ENCODE assay signal across 16 cellular contexts in the genomic region with DNA sequence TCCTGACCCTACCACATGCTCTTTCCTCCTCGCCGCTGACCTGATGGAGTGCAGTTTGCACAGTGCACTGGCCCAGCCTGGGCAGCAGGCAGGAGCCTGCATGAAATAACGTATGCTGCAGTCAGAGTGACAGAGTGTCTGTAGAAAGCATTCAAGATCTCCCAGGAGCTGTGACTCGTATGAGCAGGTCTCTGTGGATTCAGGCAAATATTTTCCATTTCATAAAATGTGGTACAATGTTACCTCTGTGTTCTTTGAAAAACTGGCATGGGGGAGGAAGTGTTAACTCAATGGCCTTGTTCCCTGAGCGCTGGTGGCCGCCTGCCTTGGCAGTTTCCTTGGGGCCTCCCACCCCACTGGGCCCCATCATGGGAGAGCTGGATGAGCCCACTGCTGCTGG.
DNase-seq lines count a peak whose midpoint lies in the region; ATAC-seq and TF ChIP-seq lines count a peak whose summit lies in the region.
"Had no signal": no experiment of that assay in that cellular context is flagged by ENCODE, and none has a peak within 500 bp of the region (broad histone marks: within the 10 kb centered on the region; RNA-seq: fewer than 3 reads in every experiment).

No MANE protein-coding gene starts in this region.

- H3K36me3 ChIP-seq in IMR-90 (ENCODE audit: control insufficient read depth, insufficient read depth, low read length), result no peaks in the 10 kb centered on the region
- H3K36me3 ChIP-seq in esophagus muscularis mucosa, result no peaks in the 10 kb centered on the region
- no peaks in the 10 kb centered on the region for H3K36me3 ChIP-seq in osteoblast (ENCODE audit: insufficient read depth, low read length)
- H3K36me3 ChIP-seq in SJCRH30, result no peaks in the 10 kb centered on the region
- H3K36me3 ChIP-seq in mucosa of descending colon (ENCODE audit: low read depth), result no peaks in the 10 kb centered on the region

- no peak overlapping the region for H2AK9ac ChIP-seq in IMR-90 (replicated peaks; ENCODE audit: low read depth, low read length, poor library complexity)

- no peak overlapping the region for H2AK5ac ChIP-seq in IMR-90 (ENCODE audit: low read depth, low read length)

- H3K23ac ChIP-seq in IMR-90 (ENCODE audit: low read depth, low read length), result no peak overlapping the region

- H4K91ac ChIP-seq in IMR-90 (ENCODE audit: insufficient read depth, low read depth, low read length), result no peak overlapping the region

- no peak overlapping the region for H2BK5ac ChIP-seq in IMR-90 (ENCODE audit: low read depth, low read length, poor library complexity, severe bottlenecking)

- no peaks in the 10 kb centered on the region; the same call in 1 of the 2 replicates for H3K9me1 ChIP-seq in IMR-90 (ENCODE audit: insufficient read depth, low read length)

- no peak overlapping the region for H3K4ac ChIP-seq in IMR-90 (ENCODE audit: low read depth, low read length)

- intact Hi-C loops in IMR-90 (cut with micrococcal nuclease) (no loop called here), esophagus muscularis mucosa (cut with DNase I) (no loop called here), mucosa of descending colon (cut with DNase I, micrococcal nuclease) (no loop called here)

- WGBS in IMR-90 (ENCODE audit: extremely low coverage in 2 of 2, insufficient read length in 1 of 2), 2 experiments, result no CpG with 5 or more reads among the region's 6 CpGs
- WGBS in esophagus muscularis mucosa, result 76% methylated on average over 5 of the region's 6 CpGs

- H2BK20ac ChIP-seq in IMR-90 (ENCODE audit: low read depth, low read length), result no peak overlapping the region

- DNase-seq in COLO829 (ENCODE audit: low spot score) (peak; percentile 6), IMR-90 (peak; percentile 14), esophagus muscularis mucosa (ENCODE audit: extremely low spot score) (peak; percentile 75), osteoblast (ENCODE audit: insufficient read length, low spot score, missing footprints) (peak; percentile 74), AG08396 (ENCODE audit: low spot score) (no peak), SJCRH30 (no peak), mucosa of descending colon (no peak)
- DNase-seq: ACHN; CD4-positive, alpha-beta memory T cell; DMS79; NCI-H187; NCI-H345 had no signal

- POLR2A ChIA-PET in IMR-90 (lab: Charles Lee; ENCODE audit: unreplicated experiment), result no interaction called here

- H3K18ac ChIP-seq in IMR-90 (ENCODE audit: low read depth, low read length), result no peak overlapping the region

- no peak overlapping the region for H3K56ac ChIP-seq in IMR-90 (ENCODE audit: extremely low read depth, insufficient read depth, low read length)

- no peak for TF ChIP-seq RAD21 in IMR-90 (IDR thresholded peaks at IDR 0.05; ENCODE audit: low read length)

- no peaks in the 10 kb centered on the region for H3K79me2 ChIP-seq in osteoblast (ENCODE audit: insufficient read depth, low read length)

- H3K14ac ChIP-seq in IMR-90 (replicated peaks; ENCODE audit: low read depth, low read length), result no peak overlapping the region

- CTCF ChIA-PET in IMR-90 (lab: Yijun Ruan, JAX), result no interaction called here

- ATAC-seq in IMR-90 (ENCODE audit: low read depth) (no peak; the same call in 1 of the 2 replicates), mucosa of descending colon (no peak)
- ATAC-seq: GM12878, GM23338 had no signal

- H2AFZ ChIP-seq in IMR-90 (replicated peaks; ENCODE audit: low read length, poor library complexity), result peak overlapping the region; percentile 45
- no peak overlapping the region for H2AFZ ChIP-seq in osteoblast (ENCODE audit: low read length)
- H2AFZ ChIP-seq: GM23338 had no signal

- TF ChIP-seq POLR2A in IMR-90 (IDR thresholded peaks at IDR 0.05; ENCODE audit: low read depth, low read length) (no peak), esophagus muscularis mucosa (IDR thresholded peaks at IDR 0.05; ENCODE audit: low read depth) (no peak)

- no peak overlapping the region for H3K4me3 ChIP-seq in IMR-90 (ENCODE audit: insufficient read depth, low read depth, low read length)
- H3K4me3 ChIP-seq in esophagus muscularis mucosa, result no peak overlapping the region
- no peak overlapping the region for H3K4me3 ChIP-seq in osteoblast (ENCODE audit: insufficient read depth, low read length)
- H3K4me3 ChIP-seq in SJCRH30, result no peak overlapping the region
- H3K4me3 ChIP-seq in mucosa of descending colon, result no peak overlapping the region
- H3K4me3 ChIP-seq: GM12878, GM23338 had no signal

- TF ChIP-seq CTCF in IMR-90 (conservative IDR thresholded peaks at IDR 0.05; ENCODE audit: low read depth, low read length) (no peak), esophagus muscularis mucosa (IDR thresholded peaks at IDR 0.05) (no peak), osteoblast (IDR thresholded peaks at IDR 0.05; ENCODE audit: extremely low read depth, low read depth, low read length) (no peak), mucosa of descending colon (IDR thresholded peaks at IDR 0.05) (no peak)

- H3K27me3 ChIP-seq in IMR-90 (ENCODE audit: control insufficient read depth, insufficient read depth, low read length) (peaks cover 20% of the 10 kb centered on the region), esophagus muscularis mucosa (no peaks in the 10 kb centered on the region), osteoblast (ENCODE audit: insufficient read depth, low read length) (peaks cover 21% of the 10 kb centered on the region), SJCRH30 (no peaks in the 10 kb centered on the region)

- no peaks in the 10 kb centered on the region for H3K79me1 ChIP-seq in IMR-90 (ENCODE audit: low read depth in 1 of 2, low read length in 2 of 2)

- H4K5ac ChIP-seq in IMR-90 (ENCODE audit: low read depth, low read length), result no peak overlapping the region

- in situ Hi-C loops in IMR-90 (cut with MboI; ENCODE audit: low sequenced_read_pairs), result no loop called here

- no peak overlapping the region for H2BK15ac ChIP-seq in IMR-90 (ENCODE audit: low read depth, low read length)

- BruUV-seq in IMR-90 (replicated peaks; lab: Mats Ljungman, UMichigan), result no TSS peak

- no peak overlapping the region for H3K4me2 ChIP-seq in IMR-90 (ENCODE audit: low read depth, low read length)
- no peak overlapping the region for H3K4me2 ChIP-seq in osteoblast (ENCODE audit: insufficient read depth, low read length)
- H3K4me2 ChIP-seq: GM23338 had no signal

- H4K20me1 ChIP-seq in IMR-90 (ENCODE audit: insufficient read depth, low read length) (no peaks in the 10 kb centered on the region), osteoblast (ENCODE audit: insufficient read depth, low read length) (no peaks in the 10 kb centered on the region)

- dilution Hi-C loops in IMR-90 (cut with HindIII; ENCODE audit: low sequenced_read_pairs, unreplicated experiment), result no loop called here

- peaks cover 2% of the 10 kb centered on the region; the same call in 1 of the 2 replicates for H3K4me1 ChIP-seq in IMR-90 (ENCODE audit: control insufficient read depth, insufficient read depth, low read length)
- peaks cover 0 to 28% (median 24%) of the 10 kb centered on the region in 4 donors for H3K4me1 ChIP-seq in esophagus muscularis mucosa
- no peaks in the 10 kb centered on the region for H3K4me1 ChIP-seq in osteoblast (ENCODE audit: insufficient read depth, low read length)
- no peaks in the 10 kb centered on the region for H3K4me1 ChIP-seq in SJCRH30
- H3K4me1 ChIP-seq in mucosa of descending colon (ENCODE audit: low read depth), result no peaks in the 10 kb centered on the region

- H4K8ac ChIP-seq in IMR-90 (ENCODE audit: low read depth in 2 of 2, low read length in 2 of 2), result no peak overlapping the region

- no peak overlapping the region for H3K9ac ChIP-seq in IMR-90 (ENCODE audit: low read depth, low read length)

- no peak overlapping the region for H2BK120ac ChIP-seq in IMR-90 (ENCODE audit: low read depth, low read length)

- H3K9me3 ChIP-seq in IMR-90 (ENCODE audit: control insufficient read depth, insufficient read depth, low read length), result no peaks in the 10 kb centered on the region
- H3K9me3 ChIP-seq in esophagus muscularis mucosa, result no peaks in the 10 kb centered on the region
- H3K9me3 ChIP-seq in osteoblast (ENCODE audit: low read depth, low read length), result no peaks in the 10 kb centered on the region
- no peaks in the 10 kb centered on the region for H3K9me3 ChIP-seq in SJCRH30 (replicated peaks)
- no peaks in the 10 kb centered on the region for H3K9me3 ChIP-seq in mucosa of descending colon

- no peak overlapping the region for H3K27ac ChIP-seq in IMR-90 (ENCODE audit: insufficient read depth, low read length)
- H3K27ac ChIP-seq in esophagus muscularis mucosa (replicated peaks in 1 of 4), result no peak overlapping the region
- H3K27ac ChIP-seq in osteoblast (ENCODE audit: low read depth, low read length), result no peak overlapping the region
- H3K27ac ChIP-seq in SJCRH30, result no peak overlapping the region
- H3K27ac ChIP-seq: HL-60, RWPE1 had no signal

- TF ChIP-seq EP300 in esophagus muscularis mucosa (IDR thresholded peaks at IDR 0.05), result no peak

TF ChIP-seq in IMR-90, 13 proteins besides CTCF, POLR2A, EP300 and RAD21 (continues in another document):
- TF ChIP-seq MXI1 (IDR thresholded peaks at IDR 0.05; ENCODE audit: borderline replicate concordance, low read depth, low read length) (no peak), CHD1 (IDR thresholded peaks at IDR 0.05; ENCODE audit: low read depth, low read length) (no peak), BHLHE40 (IDR thresholded peaks at IDR 0.05; ENCODE audit: low read depth, low read length) (no peak), FOS (IDR thresholded peaks at IDR 0.05; ENCODE audit: low read depth, low read length) (no peak), MAZ (IDR thresholded peaks at IDR 0.05; ENCODE audit: borderline replicate concordance, low read depth, low read length) (no peak), RFX5 (IDR thresholded peaks at IDR 0.05; ENCODE audit: low read depth, low read length) (no peak), MAFK (IDR thresholded peaks at IDR 0.05; ENCODE audit: low read depth, low read length) (no peak), CEBPB (IDR thresholded peaks at IDR 0.05; ENCODE audit: low read depth, low read length) (no peak), RCOR1 (IDR thresholded peaks at IDR 0.05; ENCODE audit: insufficient replicate concordance, low read length) (no peak), NFE2L2 (IDR thresholded peaks at IDR 0.05; ENCODE audit: low read depth, low read length) (no peak)
- TF ChIP-seq, protein P1, sequence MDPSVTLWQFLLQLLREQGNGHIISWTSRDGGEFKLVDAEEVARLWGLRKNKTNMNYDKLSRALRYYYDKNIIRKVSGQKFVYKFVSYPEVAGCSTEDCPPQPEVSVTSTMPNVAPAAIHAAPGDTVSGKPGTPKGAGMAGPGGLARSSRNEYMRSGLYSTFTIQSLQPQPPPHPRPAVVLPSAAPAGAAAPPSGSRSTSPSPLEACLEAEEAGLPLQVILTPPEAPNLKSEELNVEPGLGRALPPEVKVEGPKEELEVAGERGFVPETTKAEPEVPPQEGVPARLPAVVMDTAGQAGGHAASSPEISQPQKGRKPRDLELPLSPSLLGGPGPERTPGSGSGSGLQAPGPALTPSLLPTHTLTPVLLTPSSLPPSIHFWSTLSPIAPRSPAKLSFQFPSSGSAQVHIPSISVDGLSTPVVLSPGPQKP (IDR thresholded peaks at IDR 0.05; ENCODE audit: borderline replicate concordance, low read depth, low read length), result no peak

Comparison
In these comparisons a context has a peak if more than half of its experiments do, and no peak if none do; other contexts are left out.
1. DNase-seq: peak in COLO829 (single experiment), IMR-90 (single experiment), esophagus muscularis mucosa (single experiment) and osteoblast (single experiment); none in AG08396 (single experiment), SJCRH30 (0 of 2) and mucosa of descending colon (0 of 3).